Comparison of ENCODE assay signal across 8 cellular contexts in genomic region chr3:126358038-126358815, GRCh38. TPM values are rescaled to one million over a fixed set of nuclear protein-coding genes. Genes with fewer than 3 reads are reported as not detected.
A peak's percentile ranks its signal among the peaks of the same experiment; 100 is the strongest.
DNase-seq lines count a peak whose midpoint lies in the region; ATAC-seq lines count a peak whose summit lies in the region.

No MANE protein-coding gene starts in this region.

- WGBS in thymus: 12% methylated on average over 11 of the region's 11 CpGs

- no peak overlapping the region for H2AFZ ChIP-seq in ACC112 (ENCODE audit: low read length, unreplicated experiment)

- H3K4me1 ChIP-seq in ACC112 (ENCODE audit: control insufficient read depth, insufficient read depth, low read length, unreplicated experiment) (peaks cover 27% of the 10 kb centered on the region), thymus (ENCODE audit: control insufficient read depth, insufficient read depth, low read length) (peaks cover 7% of the 10 kb centered on the region)

- DNase-seq in HuH-7 (ENCODE audit: low spot score): peak; percentile 29
- DNase-seq in amniotic epithelial cell (ENCODE audit: low read depth): peak; percentile 25
- DNase-seq in inferior parietal cortex (ENCODE audit: extremely low spot score): peak; percentile 15
- no peak for DNase-seq in HuH-7.5 (ENCODE audit: low spot score)
- no peak for DNase-seq in central memory CD4-positive, alpha-beta T cell

- no peaks in the 10 kb centered on the region for H3K79me2 ChIP-seq in ACC112 (ENCODE audit: control insufficient read depth, insufficient read depth, low read length, unreplicated experiment)

- H3K36me3 ChIP-seq in ACC112 (ENCODE audit: insufficient read depth, low read length) (no peaks in the 10 kb centered on the region), thymus (ENCODE audit: control insufficient read depth, insufficient read depth) (no peaks in the 10 kb centered on the region)

- no peaks in the 10 kb centered on the region for H3K9me3 ChIP-seq in thymus (ENCODE audit: control insufficient read depth)

- H3K27ac ChIP-seq in ACC112 (ENCODE audit: low read depth, low read length) (no peak overlapping the region), thymus (ENCODE audit: low read depth) (no peak overlapping the region)

- peak overlapping the region; percentile 87 for H3K4me3 ChIP-seq in ACC112 (ENCODE audit: low read depth, low read length)
- peak overlapping the region; percentile 61 for H3K4me3 ChIP-seq in thymus (ENCODE audit: low read length)

- H3K27me3 ChIP-seq in ACC112 (ENCODE audit: insufficient read depth, low read length) (peaks cover 32% of the 10 kb centered on the region), thymus (ENCODE audit: control insufficient read depth, insufficient read depth) (peaks cover 52% of the 10 kb centered on the region)

- no peak for ATAC-seq in HG03354 (IDR thresholded peaks at IDR 0.05; ENCODE audit: poor library complexity, severe bottlenecking, unreplicated experiment)

RNA-seq across cellular contexts. Expression of gene KLF15, which starts 1.0 kb away (rescaled TPM):
- polyA plus RNA-seq in thymus: 7.6 TPM

RNA-seq across cellular contexts. Expression of gene CFAP100, which starts 36.5 kb away (rescaled TPM):
- 0.11 TPM for polyA plus RNA-seq in thymus

Comparison
In these comparisons a context has a peak if more than half of its experiments do, and no peak if none do; other contexts are left out.
1. DNase-seq: peak in HuH-7 (single experiment), amniotic epithelial cell (single experiment) and inferior parietal cortex (single experiment); none in HuH-7.5 (single experiment) and central memory CD4-positive, alpha-beta T cell (single experiment).